Comparison of ENCODE assay signal across 8 cellular contexts in genomic region chr17:39152134-39152884, GRCh38. TPM values are rescaled to one million over a fixed set of nuclear protein-coding genes. Genes with fewer than 3 reads are reported as not detected.
A peak's percentile ranks its signal among the peaks of the same experiment; 100 is the strongest.
DNase-seq lines count a peak whose midpoint lies in the region; ATAC-seq and TF ChIP-seq lines count a peak whose summit lies in the region.

No MANE protein-coding gene starts in this region.

- peak overlapping the region; percentile 100 for H3K27ac Mint-ChIP-seq in activated T-cell treated with anti-CD3 and anti-CD28 coated beads, Interleukin-2, amount 50 U/mL, for 72 hours

- ATAC-seq in activated T-cell treated with anti-CD3 and anti-CD28 coated beads, Interleukin-2, amount 50 U/mL, for 72 hours (replicated peaks in 1 of 2) = no peak
- no peak for ATAC-seq in HG03342 (IDR thresholded peaks at IDR 0.05; ENCODE audit: unreplicated experiment)
- ATAC-seq in GM18519 (IDR thresholded peaks at IDR 0.05; ENCODE audit: low FRiP score, unreplicated experiment) = no peak
- no peak for ATAC-seq in GM21737 (IDR thresholded peaks at IDR 0.05; ENCODE audit: unreplicated experiment)

- H3K36me3 Mint-ChIP-seq in activated T-cell treated with anti-CD3 and anti-CD28 coated beads, Interleukin-2, amount 50 U/mL, for 72 hours (ENCODE audit: insufficient read depth in 2 of 2) = peaks cover 0 to 7% of the 10 kb centered on the region in 2 donors

- no peak for TF ChIP-seq CTCF in retinal pigment epithelial cell (conservative IDR thresholded peaks at IDR 0.05; ENCODE audit: low read depth, low read length)

- H3K27me3 Mint-ChIP-seq in activated T-cell treated with anti-CD3 and anti-CD28 coated beads, Interleukin-2, amount 50 U/mL, for 72 hours (ENCODE audit: low read depth) = peaks cover 17% of the 10 kb centered on the region

- H3K4me3 Mint-ChIP-seq in activated T-cell treated with anti-CD3 and anti-CD28 coated beads, Interleukin-2, amount 50 U/mL, for 72 hours = peak overlapping the region; percentile 94

- H3K9me3 Mint-ChIP-seq in activated T-cell treated with anti-CD3 and anti-CD28 coated beads, Interleukin-2, amount 50 U/mL, for 72 hours = no peaks in the 10 kb centered on the region

- peak overlapping the region; percentile 96 for H3K4me3 ChIP-seq in retinal pigment epithelial cell (ENCODE audit: low read length)

- intact Hi-C loops in head of caudate nucleus (cut with DNase I) = loop anchor here (5.0 kb wide), 3 partner anchors 85 to 300 kb away; partner anchors contain the start of gene RPL23

- peaks cover 61% of the 10 kb centered on the region for H3K4me1 Mint-ChIP-seq in activated T-cell treated with anti-CD3 and anti-CD28 coated beads, Interleukin-2, amount 50 U/mL, for 72 hours (ENCODE audit: low read depth)

- DNase-seq in activated gamma-delta T cell treated with Interleukin-2 at 50 U/mL for 16 hours (peak; percentile 36), activated gamma-delta T cell (lab: John Stamatoyannopoulos, UW) (no peak), head of caudate nucleus (peak; percentile 42 to 89 (median 72)), retinal pigment epithelial cell (ENCODE audit: low read depth) (no peak)
- DNase-seq in activated T-cell treated with anti-CD3 and anti-CD28 coated beads, Interleukin-2, amount 50 U/mL, for 72 hours = peak; percentile 34 to 46

RNA-seq across cellular contexts. Expression of gene PLXDC1, which starts 0.9 kb away (rescaled TPM):
- 1 to 10 TPM; 3.0 to 5.6 TPM for total RNA-seq in activated T-cell treated with anti-CD3 and anti-CD28 coated beads, Interleukin-2, amount 50 U/mL, for 72 hours

RNA-seq across cellular contexts. Expression of gene ARL5C, which starts 13.7 kb away (rescaled TPM):
- total RNA-seq in activated T-cell treated with anti-CD3 and anti-CD28 coated beads, Interleukin-2, amount 50 U/mL, for 72 hours = under 1 TPM; 0.12 to 0.16 TPM

RNA-seq across cellular contexts. Expression of gene CACNB1, which starts 45.2 kb away (rescaled TPM):
- 10 to 100 TPM; 10.5 to 15.3 TPM for total RNA-seq in activated T-cell treated with anti-CD3 and anti-CD28 coated beads, Interleukin-2, amount 50 U/mL, for 72 hours

RNA-seq across cellular contexts. Expression of gene RPL19, which starts 47.8 kb away (rescaled TPM):
- total RNA-seq in activated T-cell treated with anti-CD3 and anti-CD28 coated beads, Interleukin-2, amount 50 U/mL, for 72 hours = 1,000 to 10,000 TPM; 2,889 to 2,909 TPM

Comparison
In these comparisons a context has a peak if more than half of its experiments do, and no peak if none do; other contexts are left out.
1. DNase-seq: peak in activated gamma-delta T cell treated with Interleukin-2 at 50 U/mL for 16 hours (single experiment), activated T-cell treated with anti-CD3 and anti-CD28 coated beads, Interleukin-2, amount 50 U/mL, for 72 hours (2 of 2) and head of caudate nucleus (42 of 42); none in activated gamma-delta T cell (single experiment) and retinal pigment epithelial cell (single experiment).